In genomic region chr7:54839538-54840213, GRCh38 we compare ENCODE assay signal across 9 cellular contexts.
A peak's percentile ranks its signal among the peaks of the same experiment; 100 is the strongest.
DNase-seq lines count a peak whose midpoint lies in the region; ATAC-seq and TF ChIP-seq lines count a peak whose summit lies in the region.
"Had no signal": no experiment of that assay in that cellular context is flagged by ENCODE, and none has a peak within 500 bp of the region (broad histone marks: within the 10 kb centered on the region; RNA-seq: fewer than 3 reads in every experiment).

No MANE protein-coding gene starts in this region.

- H3K4me3 Mint-ChIP-seq in brain: no peak overlapping the region
- no peak overlapping the region for H3K4me3 Mint-ChIP-seq in T-cell
- H3K4me3 Mint-ChIP-seq: memory B cell had no signal

- CTCF ChIA-PET in T-cell (lab: Charles Lee): no interaction called here

- H3K9me3 ChIP-seq in effector memory CD4-positive, alpha-beta T cell (ENCODE audit: control insufficient read depth, low read length): no peaks in the 10 kb centered on the region

- H3K4me1 ChIP-seq in effector memory CD4-positive, alpha-beta T cell (ENCODE audit: control insufficient read depth, insufficient read depth, low read length, poor library complexity, severe bottlenecking): no peaks in the 10 kb centered on the region

- POLR2A ChIA-PET in T-cell (lab: Charles Lee): no interaction called here

- no peak overlapping the region for H3K27ac ChIP-seq in effector memory CD4-positive, alpha-beta T cell (ENCODE audit: insufficient read depth, low read length, poor library complexity, severe bottlenecking)

- H3K9me3 Mint-ChIP-seq in brain: peaks cover 0 to 2% (median 0%) of the 10 kb centered on the region in 5 experiments
- H3K9me3 Mint-ChIP-seq in T-cell: no peaks in the 10 kb centered on the region
- H3K9me3 Mint-ChIP-seq: memory B cell had no signal

- no peak overlapping the region for H3K4me3 ChIP-seq in effector memory CD4-positive, alpha-beta T cell (ENCODE audit: insufficient read depth, low read depth, low read length, poor library complexity, severe bottlenecking)

- ATAC-seq in left lobe of liver (peak; percentile 94), GM19455 (IDR thresholded peaks at IDR 0.05; ENCODE audit: unreplicated experiment) (no peak), T-cell (replicated peaks in 1 of 4) (no peak)

- H3K36me3 ChIP-seq in effector memory CD4-positive, alpha-beta T cell (ENCODE audit: control insufficient read depth, insufficient read depth, low read length): no peaks in the 10 kb centered on the region

- peaks cover 27% of the 10 kb centered on the region for H3K4me1 Mint-ChIP-seq in brain
- H3K4me1 Mint-ChIP-seq in T-cell: no peaks in the 10 kb centered on the region
- H3K4me1 Mint-ChIP-seq: memory B cell had no signal

- no peaks in the 10 kb centered on the region for H3K36me3 Mint-ChIP-seq in brain
- H3K36me3 Mint-ChIP-seq in T-cell: no peaks in the 10 kb centered on the region
- H3K36me3 Mint-ChIP-seq: memory B cell had no signal

- H3K27me3 Mint-ChIP-seq in brain (peaks cover 7% of the 10 kb centered on the region), T-cell (peaks cover 2 to 3% of the 10 kb centered on the region in 2 donors)

- no peaks in the 10 kb centered on the region for H3K27me3 ChIP-seq in effector memory CD4-positive, alpha-beta T cell (replicated peaks; ENCODE audit: control insufficient read depth, insufficient read depth, low read length, poor library complexity, severe bottlenecking)

- peak; percentile 79 for TF ChIP-seq CTCF in LNCAP (IDR thresholded peaks at IDR 0.05)
- TF ChIP-seq CTCF in brain (conservative IDR thresholded peaks at IDR 0.05): peak; percentile 22 to 38

- H3K27ac Mint-ChIP-seq in brain (no peak overlapping the region), T-cell (no peak overlapping the region)
- H3K27ac Mint-ChIP-seq: memory B cell had no signal

- DNase-seq in ELF-1 (ENCODE audit: low read depth, low spot score) (peak; percentile 69), left lobe of liver (ENCODE audit: low spot score) (peak; percentile 82), NCI-H526 treated with DMSO at 0.1 percent for 48 hours (lab: John Stamatoyannopoulos, UW) (no peak), T-cell (no peak)
- DNase-seq in effector memory CD4-positive, alpha-beta T cell: no peak

Comparison
In these comparisons a context has a peak if more than half of its experiments do, and no peak if none do; other contexts are left out.
1. DNase-seq: peak in ELF-1 (single experiment) and left lobe of liver (single experiment); none in NCI-H526 treated with DMSO at 0.1 percent for 48 hours (single experiment), effector memory CD4-positive, alpha-beta T cell (0 of 3) and T-cell (0 of 34).